Comparison of ENCODE assay signal across 33 cellular contexts in the genomic region with DNA sequence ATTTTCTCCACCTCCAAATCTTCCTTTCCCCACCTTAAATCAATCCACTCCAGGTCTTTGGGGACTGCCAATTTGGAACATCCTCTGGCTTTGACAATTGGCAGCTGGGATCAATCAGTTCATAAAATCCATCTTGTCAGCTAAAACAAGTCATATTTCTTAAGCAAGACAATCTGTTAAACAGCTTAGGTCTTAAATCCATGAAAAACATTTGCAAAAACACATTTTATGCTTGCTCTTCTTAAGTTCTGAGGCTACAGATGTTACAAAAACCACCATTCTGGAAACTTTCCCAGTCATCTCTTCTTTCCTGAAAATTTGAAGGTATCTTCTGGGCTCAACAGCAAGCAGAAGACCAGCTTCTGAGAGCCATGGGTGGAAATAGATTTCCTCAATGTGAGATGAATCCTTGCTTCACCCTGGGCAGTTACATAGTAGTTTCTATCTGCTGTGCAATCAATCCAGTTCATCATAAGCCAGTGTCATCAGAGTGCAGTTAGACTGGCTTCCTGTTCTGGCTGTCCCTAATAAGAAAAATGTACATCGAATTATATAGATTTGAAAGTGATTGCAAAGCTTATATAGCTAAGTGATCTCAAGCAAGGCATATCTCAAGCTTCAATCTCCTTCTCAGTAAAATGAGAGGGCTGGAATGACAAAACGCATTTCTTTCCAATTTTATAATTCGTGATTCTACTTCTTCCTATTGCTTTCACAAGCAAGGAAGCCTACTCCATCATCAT.
"Had no signal": no experiment of that assay in that cellular context is flagged by ENCODE, and none has a peak within 500 bp of the region (broad histone marks: within the 10 kb centered on the region; RNA-seq: fewer than 3 reads in every experiment).

No MANE protein-coding gene starts in this region.

- H3K4me3 ChIP-seq: ascending aorta, cardiac muscle cell, MG63, Peyer's patch, SJSA1 had no signal

- H3K27me3 ChIP-seq: ascending aorta, cardiac muscle cell, MG63, Peyer's patch, SJSA1 had no signal

- H3K9me3 ChIP-seq: ascending aorta, MG63, Peyer's patch, SJSA1 had no signal

- H3K4me1 ChIP-seq: ascending aorta, Peyer's patch, SJSA1 had no signal

- H3K36me3 ChIP-seq: ascending aorta, cardiac muscle cell, MG63, Peyer's patch, SJSA1, WERI-Rb-1 had no signal

- H3K27ac ChIP-seq: ascending aorta, cardiac muscle cell, Peyer's patch, SJSA1, WERI-Rb-1 had no signal

- DNase-seq: activated CD4-positive, alpha-beta memory T cell treated with anti-CD3 and anti-CD28 coated beads, Interleukin-2, amount 10 ng/mL, durations not matched to agents 7 days and 5 days; activated CD4-positive, alpha-beta T cell treated with anti-CD3 and anti-CD28 coated beads for 1 hour; activated CD4-positive, alpha-beta T cell treated with anti-CD3 and anti-CD28 coated beads for 48 hours; activated CD4-positive, CD25-positive, alpha-beta regulatory T cell; activated CD8-positive, alpha-beta memory T cell treated with anti-CD3 and anti-CD28 coated beads for 24 hours; activated CD8-positive, alpha-beta memory T cell treated with anti-CD3 and anti-CD28 coated beads, Interleukin-2, amount 10 ng/mL, durations not matched to agents 7 days and 5 days; activated CD8-positive, alpha-beta memory T cell treated with anti-CD3 and anti-CD28 coated beads, Interleukin-2, amount 50 U/mL, for 48 hours; activated effector memory CD4-positive, alpha-beta T cell treated with Interleukin-2 at 50 U/mL for 16 hours; activated naive CD4-positive, alpha-beta T cell treated with anti-CD3 and anti-CD28 coated beads, Interleukin-2, amount 10 ng/mL, durations not matched to agents 7 days and 5 days; activated naive CD8-positive, alpha-beta T cell treated with anti-CD3 and anti-CD28 coated beads, Interleukin-2, amount 50 U/mL, for 24 hours; activated T-cell treated with anti-CD3 and anti-CD28 coated beads, Interleukin-2, amount 50 U/mL, for 48 hours; amniotic stem cell; Karpas-422; KBM-7; MG63; NCI-H1048; NCI-H1105 treated with DMSO at 0.1 percent for 48 hours; NCI-H1436; NCI-H1694; NCI-H1930; NCI-H2081 treated with DMSO at 0.1 percent for 48 hours; NCI-H226; NCI-H524 treated with DMSO at 0.1 percent for 48 hours; NK-92 treated with Interleukin-12 subunit alpha and Interleukin-12 subunit beta, amount 100 ng/mL, for 24 hours; PC-3; Peyer's patch; RPMI8226; SHP77 treated with DMSO at 0.1 percent for 48 hours; T1000; WERI-Rb-1 had no signal
